ENCODE assay signal across 8 cellular contexts in genomic region chr6:4281341-4282293, GRCh38.
DNase-seq lines count a peak whose midpoint lies in the region; ATAC-seq and TF ChIP-seq lines count a peak whose summit lies in the region.

No MANE protein-coding gene starts in this region.

- intact Hi-C loops in body of pancreas (cut with DNase I): no loop called here

- TF ChIP-seq POLR2A in body of pancreas (IDR thresholded peaks at IDR 0.05): no peak

- H3K36me3 Mint-ChIP-seq in activated naive CD4-positive, alpha-beta T cell treated with anti-CD3 and anti-CD28 coated beads, Interleukin-2, amount 10 ng/mL, durations not matched to agents 7 days and 5 days: no peaks in the 10 kb centered on the region

- H3K27ac Mint-ChIP-seq in activated naive CD4-positive, alpha-beta T cell treated with anti-CD3 and anti-CD28 coated beads, Interleukin-2, amount 10 ng/mL, durations not matched to agents 7 days and 5 days: no peak overlapping the region

- no peaks in the 10 kb centered on the region for H3K27me3 ChIP-seq in body of pancreas

- CTCF ChIA-PET in activated naive CD4-positive, alpha-beta T cell treated with anti-CD3 and anti-CD28 coated beads, Interleukin-2, amount 10 ng/mL, durations not matched to agents 7 days and 5 days (lab: Charles Lee): no interaction called here

- peaks cover 26% of the 10 kb centered on the region for H3K27me3 Mint-ChIP-seq in activated naive CD4-positive, alpha-beta T cell treated with anti-CD3 and anti-CD28 coated beads, Interleukin-2, amount 10 ng/mL, durations not matched to agents 7 days and 5 days

- H3K4me1 Mint-ChIP-seq in activated naive CD4-positive, alpha-beta T cell treated with anti-CD3 and anti-CD28 coated beads, Interleukin-2, amount 10 ng/mL, durations not matched to agents 7 days and 5 days: no peaks in the 10 kb centered on the region

- 18 to 37% methylated on average over 18 to 46 of the region's 46 CpGs for WGBS in body of pancreas, 2 donors

- ATAC-seq in HG03045 (IDR thresholded peaks at IDR 0.05; ENCODE audit: unreplicated experiment) (peak; percentile 79), body of pancreas (peak; percentile 86)

- no peaks in the 10 kb centered on the region for H3K9me3 ChIP-seq in body of pancreas

- H3K27ac ChIP-seq in body of pancreas (no peak overlapping the region), skin epidermis (peak overlapping the region in 19 of 21 experiments; percentile 35 to 83 (median 62))

- peak; percentile 15 to 66 (median 53) for TF ChIP-seq CTCF in body of pancreas (IDR thresholded peaks at IDR 0.05)

- no peak overlapping the region for H3K4me3 ChIP-seq in body of pancreas
- H3K4me3 ChIP-seq in skin epidermis: peak overlapping the region in 4 of 7 experiments; percentile 6 to 17 (median 8)

- no peaks in the 10 kb centered on the region for H3K9me3 Mint-ChIP-seq in activated naive CD4-positive, alpha-beta T cell treated with anti-CD3 and anti-CD28 coated beads, Interleukin-2, amount 10 ng/mL, durations not matched to agents 7 days and 5 days

- no peaks in the 10 kb centered on the region for H3K36me3 ChIP-seq in body of pancreas (replicated peaks in 1 of 2; ENCODE audit: insufficient read depth in 1 of 2, low read depth in 2 of 2)

- DNase-seq in activated naive CD4-positive, alpha-beta T cell treated with anti-CD3 and anti-CD28 coated beads, Interleukin-2, amount 10 ng/mL, durations not matched to agents 7 days and 5 days: peak; percentile 32
- DNase-seq in activated naive CD4-positive, alpha-beta T cell treated with Interleukin-2 at 50 U/mL for 16 hours: no peak
- peak; percentile 33 for DNase-seq in NCI-H2227 treated with DMSO at 0.1 percent for 48 hours (lab: John Stamatoyannopoulos, UW)
- DNase-seq in body of pancreas: peak; percentile 60 to 73 (median 67)
- DNase-seq in iPS-NIHi7 (ENCODE audit: extremely low spot score): peak; percentile 63
- no peak for DNase-seq in NCI-H446 treated with DMSO at 0.1 percent for 48 hours (lab: John Stamatoyannopoulos, UW)

- no peak overlapping the region for H3K4me3 Mint-ChIP-seq in activated naive CD4-positive, alpha-beta T cell treated with anti-CD3 and anti-CD28 coated beads, Interleukin-2, amount 10 ng/mL, durations not matched to agents 7 days and 5 days

- peaks cover 8% of the 10 kb centered on the region for H3K4me1 ChIP-seq in body of pancreas

Comparison
In these comparisons a context has a peak if more than half of its experiments do, and no peak if none do; other contexts are left out.
1. DNase-seq: peak in activated naive CD4-positive, alpha-beta T cell treated with anti-CD3 and anti-CD28 coated beads, Interleukin-2, amount 10 ng/mL, durations not matched to agents 7 days and 5 days (single experiment), NCI-H2227 treated with DMSO at 0.1 percent for 48 hours (single experiment), body of pancreas (4 of 4) and iPS-NIHi7 (single experiment); none in activated naive CD4-positive, alpha-beta T cell treated with Interleukin-2 at 50 U/mL for 16 hours (single experiment) and NCI-H446 treated with DMSO at 0.1 percent for 48 hours (single experiment).
2. H3K27ac ChIP-seq: peak in skin epidermis (19 of 21); none in body of pancreas (0 of 4).
3. H3K4me3 ChIP-seq: peak in skin epidermis (4 of 7); none in body of pancreas (0 of 2).